1 cellular context compared by ENCODE assay signal in the genomic region with DNA sequence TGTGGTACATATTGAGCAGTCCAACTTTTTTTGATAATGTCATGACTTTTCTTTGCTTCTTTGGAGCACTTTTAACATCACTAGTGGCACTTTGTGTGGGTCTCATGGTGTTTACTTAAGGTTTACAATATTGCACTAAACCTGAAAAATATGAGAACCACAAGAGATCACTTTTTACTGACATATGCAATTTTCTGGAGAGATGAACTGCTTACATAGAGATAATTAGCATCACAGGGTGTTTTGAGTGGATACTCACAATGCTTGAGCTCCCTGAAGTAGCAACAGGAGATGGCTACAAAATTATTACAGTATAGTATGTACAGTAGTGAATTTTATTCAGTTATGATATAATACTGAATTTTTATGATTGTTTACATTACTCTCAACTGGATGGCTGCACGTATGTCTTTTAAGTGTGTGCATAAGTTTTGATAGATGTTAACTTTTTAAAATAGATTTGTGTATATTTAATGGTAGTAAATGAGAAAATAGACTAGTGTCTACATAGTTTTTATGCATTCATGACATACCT.
TF ChIP-seq lines count a peak whose summit lies in the region.

No MANE protein-coding gene starts in this region.

TF ChIP-seq in GM12878, 131 proteins besides CTCF, POLR2A, EP300 and RAD21:
- no peak for TF ChIP-seq ZNF384 (IDR thresholded peaks at IDR 0.05; ENCODE audit: borderline replicate concordance, low read depth, low read length)
- no peak for TF ChIP-seq NRF1 (conservative IDR thresholded peaks at IDR 0.05; ENCODE audit: low read depth, low read length)
- no peak for TF ChIP-seq CHD1 (IDR thresholded peaks at IDR 0.05; ENCODE audit: low read depth, low read length)
- TF ChIP-seq YBX1 (IDR thresholded peaks at IDR 0.05): no peak
- TF ChIP-seq, protein P1, sequence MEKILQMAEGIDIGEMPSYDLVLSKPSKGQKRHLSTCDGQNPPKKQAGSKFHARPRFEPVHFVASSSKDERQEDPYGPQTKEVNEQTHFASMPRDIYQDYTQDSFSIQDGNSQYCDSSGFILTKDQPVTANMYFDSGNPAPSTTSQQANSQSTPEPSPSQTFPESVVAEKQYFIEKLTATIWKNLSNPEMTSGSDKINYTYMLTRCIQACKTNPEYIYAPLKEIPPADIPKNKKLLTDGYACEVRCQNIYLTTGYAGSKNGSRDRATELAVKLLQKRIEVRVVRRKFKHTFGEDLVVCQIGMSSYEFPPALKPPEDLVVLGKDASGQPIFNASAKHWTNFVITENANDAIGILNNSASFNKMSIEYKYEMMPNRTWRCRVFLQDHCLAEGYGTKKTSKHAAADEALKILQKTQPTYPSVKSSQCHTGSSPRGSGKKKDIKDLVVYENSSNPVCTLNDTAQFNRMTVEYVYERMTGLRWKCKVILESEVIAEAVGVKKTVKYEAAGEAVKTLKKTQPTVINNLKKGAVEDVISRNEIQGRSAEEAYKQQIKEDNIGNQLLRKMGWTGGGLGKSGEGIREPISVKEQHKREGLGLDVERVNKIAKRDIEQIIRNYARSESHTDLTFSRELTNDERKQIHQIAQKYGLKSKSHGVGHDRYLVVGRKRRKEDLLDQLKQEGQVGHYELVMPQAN (conservative IDR thresholded peaks at IDR 0.05): no peak
- no peak for TF ChIP-seq RB1 (IDR thresholded peaks at IDR 0.05; ENCODE audit: borderline replicate concordance)
- TF ChIP-seq, protein P2, sequence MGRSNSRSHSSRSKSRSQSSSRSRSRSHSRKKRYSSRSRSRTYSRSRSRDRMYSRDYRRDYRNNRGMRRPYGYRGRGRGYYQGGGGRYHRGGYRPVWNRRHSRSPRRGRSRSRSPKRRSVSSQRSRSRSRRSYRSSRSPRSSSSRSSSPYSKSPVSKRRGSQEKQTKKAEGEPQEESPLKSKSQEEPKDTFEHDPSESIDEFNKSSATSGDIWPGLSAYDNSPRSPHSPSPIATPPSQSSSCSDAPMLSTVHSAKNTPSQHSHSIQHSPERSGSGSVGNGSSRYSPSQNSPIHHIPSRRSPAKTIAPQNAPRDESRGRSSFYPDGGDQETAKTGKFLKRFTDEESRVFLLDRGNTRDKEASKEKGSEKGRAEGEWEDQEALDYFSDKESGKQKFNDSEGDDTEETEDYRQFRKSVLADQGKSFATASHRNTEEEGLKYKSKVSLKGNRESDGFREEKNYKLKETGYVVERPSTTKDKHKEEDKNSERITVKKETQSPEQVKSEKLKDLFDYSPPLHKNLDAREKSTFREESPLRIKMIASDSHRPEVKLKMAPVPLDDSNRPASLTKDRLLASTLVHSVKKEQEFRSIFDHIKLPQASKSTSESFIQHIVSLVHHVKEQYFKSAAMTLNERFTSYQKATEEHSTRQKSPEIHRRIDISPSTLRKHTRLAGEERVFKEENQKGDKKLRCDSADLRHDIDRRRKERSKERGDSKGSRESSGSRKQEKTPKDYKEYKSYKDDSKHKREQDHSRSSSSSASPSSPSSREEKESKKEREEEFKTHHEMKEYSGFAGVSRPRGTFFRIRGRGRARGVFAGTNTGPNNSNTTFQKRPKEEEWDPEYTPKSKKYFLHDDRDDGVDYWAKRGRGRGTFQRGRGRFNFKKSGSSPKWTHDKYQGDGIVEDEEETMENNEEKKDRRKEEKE (IDR thresholded peaks at IDR 0.05): no peak
- no peak for TF ChIP-seq MYB (IDR thresholded peaks at IDR 0.05; ENCODE audit: borderline replicate concordance, low read depth, low read length)
- TF ChIP-seq, protein P3, sequence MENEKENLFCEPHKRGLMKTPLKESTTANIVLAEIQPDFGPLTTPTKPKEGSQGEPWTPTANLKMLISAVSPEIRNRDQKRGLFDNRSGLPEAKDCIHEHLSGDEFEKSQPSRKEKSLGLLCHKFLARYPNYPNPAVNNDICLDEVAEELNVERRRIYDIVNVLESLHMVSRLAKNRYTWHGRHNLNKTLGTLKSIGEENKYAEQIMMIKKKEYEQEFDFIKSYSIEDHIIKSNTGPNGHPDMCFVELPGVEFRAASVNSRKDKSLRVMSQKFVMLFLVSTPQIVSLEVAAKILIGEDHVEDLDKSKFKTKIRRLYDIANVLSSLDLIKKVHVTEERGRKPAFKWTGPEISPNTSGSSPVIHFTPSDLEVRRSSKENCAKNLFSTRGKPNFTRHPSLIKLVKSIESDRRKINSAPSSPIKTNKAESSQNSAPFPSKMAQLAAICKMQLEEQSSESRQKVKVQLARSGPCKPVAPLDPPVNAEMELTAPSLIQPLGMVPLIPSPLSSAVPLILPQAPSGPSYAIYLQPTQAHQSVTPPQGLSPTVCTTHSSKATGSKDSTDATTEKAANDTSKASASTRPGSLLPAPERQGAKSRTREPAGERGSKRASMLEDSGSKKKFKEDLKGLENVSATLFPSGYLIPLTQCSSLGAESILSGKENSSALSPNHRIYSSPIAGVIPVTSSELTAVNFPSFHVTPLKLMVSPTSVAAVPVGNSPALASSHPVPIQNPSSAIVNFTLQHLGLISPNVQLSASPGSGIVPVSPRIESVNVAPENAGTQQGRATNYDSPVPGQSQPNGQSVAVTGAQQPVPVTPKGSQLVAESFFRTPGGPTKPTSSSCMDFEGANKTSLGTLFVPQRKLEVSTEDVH (IDR thresholded peaks at IDR 0.05; ENCODE audit: low read depth, partially characterized antibody): no peak
- no peak for TF ChIP-seq BRCA1 (IDR thresholded peaks at IDR 0.05; ENCODE audit: low read depth, low read length)
